Comparison of ENCODE assay signal across 12 cellular contexts in genomic region chr12:47349770-47350408, GRCh38.
DNase-seq lines count a peak whose midpoint lies in the region; ATAC-seq, FAIRE-seq and TF ChIP-seq lines count a peak whose summit lies in the region.
"Had no signal": no experiment of that assay in that cellular context is flagged by ENCODE, and none has a peak within 500 bp of the region (broad histone marks: within the 10 kb centered on the region; RNA-seq: fewer than 3 reads in every experiment).

No MANE protein-coding gene starts in this region.

- no peak for FAIRE-seq in endothelial cell of umbilical vein (lab: Jason Lieb, UNC)

- H3K27me3 ChIP-seq in endothelial cell of umbilical vein (ENCODE audit: control insufficient read depth in 2 of 2, insufficient read depth in 2 of 2, low read length in 2 of 2): no peaks in the 10 kb centered on the region

- no peaks in the 10 kb centered on the region for H3K36me3 ChIP-seq in endothelial cell of umbilical vein (ENCODE audit: control insufficient read depth in 2 of 2, extremely low read depth in 1 of 2, insufficient read depth in 2 of 2, low read length in 2 of 2)

- no peaks in the 10 kb centered on the region for H3K9me1 ChIP-seq in endothelial cell of umbilical vein (replicated peaks; ENCODE audit: control insufficient read depth, extremely low read depth, insufficient read depth, low read length)

- H3K27ac ChIP-seq in endothelial cell of umbilical vein (ENCODE audit: insufficient read depth, low read depth, low read length): no peak overlapping the region

- no peaks in the 10 kb centered on the region for H4K20me1 ChIP-seq in endothelial cell of umbilical vein (replicated peaks; ENCODE audit: control insufficient read depth, extremely low read depth, insufficient read depth, low read length)

- peak overlapping the region; percentile 46 for H3K4me2 ChIP-seq in endothelial cell of umbilical vein (ENCODE audit: insufficient read depth, low read length)

- no peak for ATAC-seq in GM18517 (IDR thresholded peaks at IDR 0.05; ENCODE audit: unreplicated experiment)
- ATAC-seq: right cardiac atrium had no signal

- CTCF ChIA-PET in activated CD4-positive, alpha-beta T cell treated with anti-CD3 and anti-CD28 coated beads, Interleukin-2, amount 10 ng/mL, durations not matched to agents 7 days and 5 days (lab: Charles Lee): interaction anchor here (0.9 kb wide), 1 partner anchor 12 kb away, joined by 4 read pairs; no protein-coding TSS in a partner anchor
- CTCF ChIA-PET in endothelial cell of umbilical vein (lab: Charles Lee): no interaction called here

- H3K27ac Mint-ChIP-seq in activated CD4-positive, alpha-beta T cell treated with anti-CD3 and anti-CD28 coated beads, Interleukin-2, amount 10 ng/mL, durations not matched to agents 7 days and 5 days: peak overlapping the region; percentile 91

- peak overlapping the region; percentile 4 for H3K4me3 Mint-ChIP-seq in activated CD4-positive, alpha-beta T cell treated with anti-CD3 and anti-CD28 coated beads, Interleukin-2, amount 10 ng/mL, durations not matched to agents 7 days and 5 days

- H3K36me3 Mint-ChIP-seq in activated CD4-positive, alpha-beta T cell treated with anti-CD3 and anti-CD28 coated beads, Interleukin-2, amount 10 ng/mL, durations not matched to agents 7 days and 5 days (ENCODE audit: low read depth): peaks cover 19% of the 10 kb centered on the region

- peak; percentile 32 for DNase-seq in stimulated activated CD4-positive, alpha-beta T cell treated with anti-CD3 and anti-CD28 coated beads, Interleukin-12 subunit alpha, Interleukin-12 subunit beta, amount 100 ng/mL, for 4 hours
- DNase-seq in stimulated activated CD4-positive, alpha-beta T cell treated with anti-CD3 and anti-CD28 coated beads, Interleukin-2, amount 100 ng/mL, for 48 hours: no peak
- no peak for DNase-seq in activated CD4-positive, alpha-beta T cell treated with anti-CD3 and anti-CD28 coated beads, Interleukin-2, amount 10 ng/mL, durations not matched to agents 7 days and 5 days
- DNase-seq in endothelial cell of umbilical vein (ENCODE audit: low read depth, low spot score) (peak; percentile 74), kidney tubule cell (ENCODE audit: low spot score) (no peak), NCI-H2107 treated with DMSO at 0.1 percent for 48 hours (lab: John Stamatoyannopoulos, UW; ENCODE audit: unreplicated experiment) (no peak), NCI-H345 (lab: John Stamatoyannopoulos, UW) (no peak)
- DNase-seq: amygdala, NCI-H1105, right cardiac atrium, T1000 had no signal

- H3K9ac ChIP-seq in endothelial cell of umbilical vein (replicated peaks; ENCODE audit: extremely low read depth, insufficient read depth, low read length): no peak overlapping the region

- H3K9me3 Mint-ChIP-seq in activated CD4-positive, alpha-beta T cell treated with anti-CD3 and anti-CD28 coated beads, Interleukin-2, amount 10 ng/mL, durations not matched to agents 7 days and 5 days: peaks cover 9% of the 10 kb centered on the region

- TF ChIP-seq CTCF in endothelial cell of umbilical vein (IDR thresholded peaks at IDR 0.05; ENCODE audit: extremely low read depth in 1 of 2, insufficient read depth in 1 of 2, low read depth in 1 of 2, low read length in 2 of 2): no peak

- no peaks in the 10 kb centered on the region for H3K9me3 ChIP-seq in endothelial cell of umbilical vein (replicated peaks; ENCODE audit: control insufficient read depth, insufficient read depth, low read length)

- TF ChIP-seq POLR2A in endothelial cell of umbilical vein (IDR thresholded peaks at IDR 0.05; ENCODE audit: low read depth, low read length): no peak

- POLR2A ChIA-PET in activated CD4-positive, alpha-beta T cell treated with anti-CD3 and anti-CD28 coated beads, Interleukin-2, amount 10 ng/mL, durations not matched to agents 7 days and 5 days (lab: Charles Lee): no interaction called here
- POLR2A ChIA-PET in endothelial cell of umbilical vein (lab: Charles Lee): no interaction called here

- H2AFZ ChIP-seq in endothelial cell of umbilical vein (ENCODE audit: low read depth, low read length): peak overlapping the region; percentile 8

- H3K79me2 ChIP-seq in endothelial cell of umbilical vein (ENCODE audit: control insufficient read depth, insufficient read depth, low read length): no peaks in the 10 kb centered on the region

- peaks cover 10% of the 10 kb centered on the region for H3K4me1 ChIP-seq in endothelial cell of umbilical vein (ENCODE audit: control insufficient read depth, extremely low read depth, insufficient read depth, low read length)

- intact Hi-C loops in endothelial cell of umbilical vein (cut with micrococcal nuclease): no loop called here

- H3K27me3 Mint-ChIP-seq in activated CD4-positive, alpha-beta T cell treated with anti-CD3 and anti-CD28 coated beads, Interleukin-2, amount 10 ng/mL, durations not matched to agents 7 days and 5 days: no peaks in the 10 kb centered on the region

- dilution Hi-C loops in endothelial cell of umbilical vein (cut with MboI; ENCODE audit: extremely low pct_ligation_motif_present, low sequenced_read_pairs): no loop called here

- H3K4me1 Mint-ChIP-seq in activated CD4-positive, alpha-beta T cell treated with anti-CD3 and anti-CD28 coated beads, Interleukin-2, amount 10 ng/mL, durations not matched to agents 7 days and 5 days: peaks cover 53% of the 10 kb centered on the region

- BruUV-seq in endothelial cell of umbilical vein (replicated peaks; lab: Mats Ljungman, UMichigan): no TSS peak

- H3K4me3 ChIP-seq in endothelial cell of umbilical vein (replicated peaks in 1 of 3; ENCODE audit: insufficient read depth in 1 of 3, low read depth in 1 of 3, low read length in 3 of 3): no peak overlapping the region

TF ChIP-seq in endothelial cell of umbilical vein, 7 proteins besides CTCF, POLR2A, EP300 and RAD21:
- TF ChIP-seq EZH2 (IDR thresholded peaks at IDR 0.05; ENCODE audit: borderline replicate concordance, low read depth, low read length, severe bottlenecking) (no peak), FOS (IDR thresholded peaks at IDR 0.05; ENCODE audit: borderline replicate concordance, insufficient read depth, low read length) (peak; percentile 41), GATA2 (IDR thresholded peaks at IDR 0.05; ENCODE audit: insufficient read depth, insufficient read length, low read depth, low read length) (peak; percentile 68), POLR2AphosphoS5 (IDR thresholded peaks at IDR 0.05; ENCODE audit: insufficient read depth, low read depth, low read length) (peak; percentile 17)

Comparison
In these comparisons a context has a peak if more than half of its experiments do, and no peak if none do; other contexts are left out.
1. DNase-seq: peak in stimulated activated CD4-positive, alpha-beta T cell treated with anti-CD3 and anti-CD28 coated beads, Interleukin-12 subunit alpha, Interleukin-12 subunit beta, amount 100 ng/mL, for 4 hours (single experiment) and endothelial cell of umbilical vein (single experiment); none in stimulated activated CD4-positive, alpha-beta T cell treated with anti-CD3 and anti-CD28 coated beads, Interleukin-2, amount 100 ng/mL, for 48 hours (0 of 2), activated CD4-positive, alpha-beta T cell treated with anti-CD3 and anti-CD28 coated beads, Interleukin-2, amount 10 ng/mL, durations not matched to agents 7 days and 5 days (single experiment), kidney tubule cell (single experiment), NCI-H2107 treated with DMSO at 0.1 percent for 48 hours (single experiment) and NCI-H345 (single experiment).